In genomic region chr15:90126022-90126421, GRCh38 we compare ENCODE assay signal across 18 cellular contexts. TPM values are rescaled to one million over a fixed set of nuclear protein-coding genes. Genes with fewer than 3 reads are reported as not detected.
DNase-seq lines count a peak whose midpoint lies in the region; ATAC-seq, FAIRE-seq and TF ChIP-seq lines count a peak whose summit lies in the region.
"Had no signal": no experiment of that assay in that cellular context is flagged by ENCODE, and none has a peak within 500 bp of the region (broad histone marks: within the 10 kb centered on the region; RNA-seq: fewer than 3 reads in every experiment).

No MANE protein-coding gene starts in this region.

- H3K4ac ChIP-seq in trophoblast cell (ENCODE audit: low read depth, low read length) = no peak overlapping the region

- H2BK120ac ChIP-seq in trophoblast cell (ENCODE audit: insufficient read depth, low read length, poor library complexity) = no peak overlapping the region

- intact Hi-C loops in right cardiac atrium (cut with DNase I) (no loop called here), body of pancreas (cut with DNase I) (no loop called here), right lobe of liver (cut with DNase I) (no loop called here), sigmoid colon (cut with DNase I) (no loop called here), prostate gland (cut with DNase I) (no loop called here)

- H4K91ac ChIP-seq in trophoblast cell (ENCODE audit: low read depth, low read length) = no peak overlapping the region

- no peaks in the 10 kb centered on the region for H3K36me3 ChIP-seq in cardiac muscle cell
- no peaks in the 10 kb centered on the region for H3K36me3 ChIP-seq in body of pancreas (replicated peaks in 1 of 2; ENCODE audit: insufficient read depth in 1 of 2, low read depth in 2 of 2)
- H3K36me3 ChIP-seq in right lobe of liver = no peaks in the 10 kb centered on the region
- H3K36me3 ChIP-seq in sigmoid colon = no peaks in the 10 kb centered on the region
- H3K36me3 ChIP-seq in small intestine (ENCODE audit: control insufficient read depth in 2 of 2, insufficient read depth in 2 of 2, low read length in 2 of 2) = no peaks in the 10 kb centered on the region
- no peaks in the 10 kb centered on the region for H3K36me3 ChIP-seq in trophoblast cell (ENCODE audit: control insufficient read depth in 1 of 2, insufficient read depth in 2 of 2, low read length in 2 of 2)
- no peaks in the 10 kb centered on the region for H3K36me3 ChIP-seq in prostate gland
- H3K36me3 ChIP-seq: BLaER1 treated with 17β-estradiol and CSF1 and Interleukin-3, amounts not matched to agents 10 nM and 100 nM had no signal

- H3K9ac ChIP-seq in trophoblast cell (ENCODE audit: low read length) = no peak overlapping the region
- H3K9ac ChIP-seq: BLaER1 treated with 17β-estradiol and CSF1 and Interleukin-3, amounts not matched to agents 10 nM and 100 nM; KMS-11 had no signal

- H3K79me2 ChIP-seq in trophoblast cell (ENCODE audit: control insufficient read depth, insufficient read depth, low read length, poor library complexity) = no peaks in the 10 kb centered on the region

- peak overlapping the region; percentile 7 for H3K27ac ChIP-seq in cardiac muscle cell
- no peak overlapping the region for H3K27ac ChIP-seq in right cardiac atrium (ENCODE audit: low read length)
- peak overlapping the region in 1 of 4 donors; percentile 21 for H3K27ac ChIP-seq in body of pancreas
- peak overlapping the region in 2 of 3 donors; percentile 16 to 72 for H3K27ac ChIP-seq in right lobe of liver
- peak overlapping the region in 2 of 4 donors; percentile 42 to 80 for H3K27ac ChIP-seq in sigmoid colon
- H3K27ac ChIP-seq in small intestine (ENCODE audit: low read depth in 1 of 2, low read length in 1 of 2) = no peak overlapping the region
- no peak overlapping the region for H3K27ac ChIP-seq in trophoblast cell (ENCODE audit: low read depth, low read length)
- H3K27ac ChIP-seq in prostate gland = no peak overlapping the region
- H3K27ac ChIP-seq: BLaER1 treated with 17β-estradiol and CSF1 and Interleukin-3, amounts not matched to agents 10 nM and 100 nM; KMS-11; PC-9 had no signal

- H3K27me3 ChIP-seq in cardiac muscle cell (no peaks in the 10 kb centered on the region), right cardiac atrium (ENCODE audit: control insufficient read depth, insufficient read depth) (no peaks in the 10 kb centered on the region), body of pancreas (no peaks in the 10 kb centered on the region), right lobe of liver (no peaks in the 10 kb centered on the region), sigmoid colon (no peaks in the 10 kb centered on the region), small intestine (ENCODE audit: control insufficient read depth in 2 of 2, insufficient read depth in 2 of 2, low read length in 2 of 2) (no peaks in the 10 kb centered on the region), trophoblast cell (ENCODE audit: insufficient read depth, low read length) (no peaks in the 10 kb centered on the region), prostate gland (replicated peaks; ENCODE audit: insufficient read depth) (no peaks in the 10 kb centered on the region)
- H3K27me3 ChIP-seq: BLaER1 treated with 17β-estradiol and CSF1 and Interleukin-3, amounts not matched to agents 10 nM and 100 nM had no signal

- TF ChIP-seq POLR2A in body of pancreas (IDR thresholded peaks at IDR 0.05) (no peak), right lobe of liver (IDR thresholded peaks at IDR 0.05) (no peak), sigmoid colon (IDR thresholded peaks at IDR 0.05) (no peak), prostate gland (IDR thresholded peaks at IDR 0.05) (no peak)

- H3K23ac ChIP-seq in trophoblast cell (ENCODE audit: low read length) = no peak overlapping the region

- TF ChIP-seq CTCF in cardiac muscle cell (IDR thresholded peaks at IDR 0.05; ENCODE audit: low read depth, low read length) (no peak), body of pancreas (IDR thresholded peaks at IDR 0.05) (no peak), right lobe of liver (IDR thresholded peaks at IDR 0.05) (no peak), sigmoid colon (IDR thresholded peaks at IDR 0.05) (no peak), prostate gland (IDR thresholded peaks at IDR 0.05) (no peak)

- H3K18ac ChIP-seq in trophoblast cell (ENCODE audit: low read length) = no peak overlapping the region

- no peak for TF ChIP-seq EP300 in sigmoid colon (IDR thresholded peaks at IDR 0.05)

- no peaks in the 10 kb centered on the region for H3K79me1 ChIP-seq in trophoblast cell (ENCODE audit: low read length)

- H2BK5ac ChIP-seq in trophoblast cell (ENCODE audit: low read depth, low read length, poor library complexity) = no peak overlapping the region

- no peak overlapping the region for H3K4me2 ChIP-seq in trophoblast cell (ENCODE audit: low read length)
- H3K4me2 ChIP-seq: BLaER1 treated with 17β-estradiol and CSF1 and Interleukin-3, amounts not matched to agents 10 nM and 100 nM; KMS-11; PC-9 had no signal

- ATAC-seq in right cardiac atrium (no peak), body of pancreas (peak; percentile 59), right lobe of liver (peak; percentile 65 to 74 (median 72))

- FAIRE-seq in small intestine (lab: Jason Lieb, UNC) = no peak
- FAIRE-seq: GM12892 had no signal

- H3K9me3 ChIP-seq in cardiac muscle cell (ENCODE audit: low read depth) (no peaks in the 10 kb centered on the region), right cardiac atrium (ENCODE audit: control insufficient read depth, low read length) (no peaks in the 10 kb centered on the region), body of pancreas (no peaks in the 10 kb centered on the region), right lobe of liver (no peaks in the 10 kb centered on the region), sigmoid colon (no peaks in the 10 kb centered on the region), small intestine (ENCODE audit: control insufficient read depth, low read depth) (no peaks in the 10 kb centered on the region), trophoblast cell (ENCODE audit: insufficient read depth, low read depth, low read length) (no peaks in the 10 kb centered on the region), prostate gland (no peaks in the 10 kb centered on the region)
- H3K9me3 ChIP-seq: BLaER1 treated with 17β-estradiol and CSF1 and Interleukin-3, amounts not matched to agents 10 nM and 100 nM had no signal

- no peak overlapping the region for H4K8ac ChIP-seq in trophoblast cell (ENCODE audit: low read depth, low read length)

- 68% methylated on average over 6 of the region's 6 CpGs for WGBS in right cardiac atrium
- 22 to 37% methylated on average over 6 of the region's 6 CpGs for WGBS in body of pancreas, 2 donors
- 20% methylated on average over 6 of the region's 6 CpGs for WGBS in right lobe of liver (ENCODE audit: insufficient coverage, low coverage, low lambda C conversion rate, missing lambda C conversion rate)
- 22 to 67% methylated on average over 6 of the region's 6 CpGs for WGBS in sigmoid colon, 2 donors
- 44 to 58% (median 50%) methylated on average over 6 of the region's 6 CpGs for WGBS in small intestine, 3 donors
- no CpG with 5 or more reads among the region's 6 CpGs for WGBS in trophoblast cell (ENCODE audit: extremely low coverage, insufficient coverage, insufficient read length)
- WGBS in prostate gland = 72% methylated on average over 6 of the region's 6 CpGs

- H3K4me3 ChIP-seq in cardiac muscle cell = no peak overlapping the region
- no peak overlapping the region for H3K4me3 ChIP-seq in right cardiac atrium (ENCODE audit: low read length)
- H3K4me3 ChIP-seq in body of pancreas = no peak overlapping the region
- H3K4me3 ChIP-seq in right lobe of liver = no peak overlapping the region
- no peak overlapping the region for H3K4me3 ChIP-seq in sigmoid colon
- H3K4me3 ChIP-seq in small intestine (ENCODE audit: low read depth in 1 of 2, low read length in 2 of 2) = no peak overlapping the region
- no peak overlapping the region for H3K4me3 ChIP-seq in trophoblast cell (ENCODE audit: low read depth, low read length)
- no peak overlapping the region for H3K4me3 ChIP-seq in prostate gland
- H3K4me3 ChIP-seq: BLaER1 treated with 17β-estradiol and CSF1 and Interleukin-3, amounts not matched to agents 10 nM and 100 nM; PC-9 had no signal

- no peak overlapping the region for H2AK5ac ChIP-seq in trophoblast cell (ENCODE audit: low read length)

- H3K4me1 ChIP-seq in cardiac muscle cell (ENCODE audit: low read depth) (peaks cover 9% of the 10 kb centered on the region), right cardiac atrium (ENCODE audit: control insufficient read depth, insufficient read depth, low read length) (peaks cover 5% of the 10 kb centered on the region), body of pancreas (peaks cover 12% of the 10 kb centered on the region), right lobe of liver (peaks cover 0 to 30% (median 4%) of the 10 kb centered on the region in 4 donors), sigmoid colon (peaks cover 0 to 20% (median 12%) of the 10 kb centered on the region in 4 donors), small intestine (ENCODE audit: control insufficient read depth in 2 of 2, insufficient read depth in 1 of 2, low read depth in 1 of 2, low read length in 1 of 2) (no peaks in the 10 kb centered on the region), trophoblast cell (ENCODE audit: control insufficient read depth in 1 of 2, insufficient read depth in 2 of 2, low read length in 2 of 2) (peaks cover 5 to 6% of the 10 kb centered on the region in 2 experiments), prostate gland (replicated peaks) (no peaks in the 10 kb centered on the region)

- no peak for DNase-seq in cardiac muscle cell (ENCODE audit: low read depth in 1 of 2, low spot score in 1 of 2)
- DNase-seq in right cardiac atrium = no peak
- DNase-seq in body of pancreas = peak; percentile 61 to 75 (median 70)
- peak; percentile 59 to 76 (median 72) for DNase-seq in right lobe of liver
- peak; percentile 13 for DNase-seq in sigmoid colon
- no peak for DNase-seq in small intestine
- no peak for DNase-seq in trophoblast cell
- no peak for DNase-seq in prostate gland (ENCODE audit: low spot score)
- DNase-seq: CD8-positive, alpha-beta memory T cell; HFFc6; NCI-H1048; NCI-H1436 treated with DMSO at 0.1 percent for 48 hours; NCI-H2081; NCI-H510A; PC-9 had no signal

- no peak overlapping the region for H2BK12ac ChIP-seq in trophoblast cell (ENCODE audit: low read length)

- H4K12ac ChIP-seq in trophoblast cell (ENCODE audit: low read depth, low read length) = no peak overlapping the region

- no peak overlapping the region for H2AFZ ChIP-seq in trophoblast cell (ENCODE audit: insufficient read depth, low read length, poor library complexity)
- H2AFZ ChIP-seq: PC-9 had no signal

- no peak overlapping the region for H3K14ac ChIP-seq in trophoblast cell (ENCODE audit: low read length)

RNA-seq across cellular contexts. Expression of gene IDH2, which starts 23.8 kb away (rescaled TPM):
- total RNA-seq in cardiac muscle cell (392 and 406 TPM in 2 replicates), right cardiac atrium (100 to 1,000 TPM; 203 to 246 (median 221) TPM), body of pancreas (10 to 100 TPM; 77.5 to 78.6 TPM), right lobe of liver (100 to 1,000 TPM; 115 to 371 (median 261) TPM), sigmoid colon (100 to 1,000 TPM in 3 of 4 donors, 10 to 100 TPM in 1; 77.2 to 164 (median 116) TPM), prostate gland (100 to 1,000 TPM in 1 of 2 donors, 10 to 100 TPM in 1; 98.1 to 190 TPM)
- polyA plus RNA-seq in cardiac muscle cell (673 and 712 TPM in 2 replicates), right cardiac atrium (275 TPM), sigmoid colon (100 to 1,000 TPM in 1 of 3 donors, 10 to 100 TPM in 2; 43.8 to 210 (median 90.2) TPM), small intestine (100 to 1,000 TPM in 1 of 3 donors, 10 to 100 TPM in 2; 26.8 to 285 (median 43.2) TPM)
- polyA plus RNA-seq in trophoblast cell (2013) = 108 and 113 TPM in 2 replicates

Comparison
In these comparisons a context has a peak if more than half of its experiments do, and no peak if none do; other contexts are left out.
1. H3K27ac ChIP-seq: peak in cardiac muscle cell (single experiment) and right lobe of liver (2 of 3); none in right cardiac atrium (single experiment), small intestine (0 of 2), trophoblast cell (single experiment) and prostate gland (0 of 2).
2. DNase-seq: peak in body of pancreas (4 of 4), right lobe of liver (3 of 3) and sigmoid colon (single experiment); none in cardiac muscle cell (0 of 2), right cardiac atrium (0 of 3), small intestine (single experiment), trophoblast cell (0 of 2) and prostate gland (single experiment).
3. ATAC-seq: peak in body of pancreas (single experiment) and right lobe of liver (4 of 4); none in right cardiac atrium (0 of 2).